8 cellular contexts compared by ENCODE assay signal in the genomic region with DNA sequence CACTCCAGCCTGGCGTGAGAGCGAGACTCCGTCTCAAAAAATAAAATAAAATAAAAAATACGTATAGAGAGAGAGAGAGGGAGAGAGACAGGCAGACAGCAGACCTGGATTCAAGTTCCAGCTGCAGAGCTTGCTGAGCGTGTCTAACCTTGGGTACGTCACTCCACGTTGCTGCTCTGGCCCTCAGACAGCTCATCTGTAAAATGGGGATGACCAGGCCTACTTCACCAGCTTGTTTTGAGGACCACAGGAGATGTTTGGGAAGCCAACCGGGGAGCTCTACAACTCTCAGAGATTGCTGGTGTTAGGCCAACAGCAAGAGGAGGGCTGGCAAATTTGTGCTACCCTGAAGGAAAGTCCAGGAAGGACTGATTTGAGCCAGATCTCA. TPM values are rescaled to one million over a fixed set of nuclear protein-coding genes. Genes with fewer than 3 reads are reported as not detected.
DNase-seq lines count a peak whose midpoint lies in the region; ATAC-seq, FAIRE-seq and TF ChIP-seq lines count a peak whose summit lies in the region.

No MANE protein-coding gene starts in this region.

- DNase-seq in A549 (ENCODE audit: low read depth in 1 of 2, low spot score in 1 of 2) (peak in 1 of 2 experiments; percentile 21), bronchial epithelial cell (ENCODE audit: low read depth) (no peak), NK-92 (lab: John Stamatoyannopoulos, UW; ENCODE audit: unreplicated experiment) (no peak), erythroblast (lab: John Stamatoyannopoulos, UW) (no peak)

- H3K9me3 ChIP-seq in A549 (no peaks in the 10 kb centered on the region), HUES64 (ENCODE audit: insufficient read depth, low read depth, low read length) (no peaks in the 10 kb centered on the region), mucosa of stomach (ENCODE audit: control insufficient read depth, low read length) (no peaks in the 10 kb centered on the region)

- peaks cover 15% of the 10 kb centered on the region for H3K4me1 ChIP-seq in A549
- H3K4me1 ChIP-seq in HUES64 (ENCODE audit: insufficient read depth, low read length): peaks cover 34% of the 10 kb centered on the region
- H3K4me1 ChIP-seq in mucosa of stomach (ENCODE audit: control insufficient read depth, insufficient read depth, low read length): peaks cover 45% of the 10 kb centered on the region

- 89% methylated on average over 8 of the region's 8 CpGs for WGBS in A549 (ENCODE audit: missing lambda C conversion rate)
- 91% methylated on average over 8 of the region's 8 CpGs for WGBS in HUES64

- ATAC-seq in A549 (no peak), GM18858 (IDR thresholded peaks at IDR 0.05; ENCODE audit: unreplicated experiment) (no peak), GM18517 (IDR thresholded peaks at IDR 0.05; ENCODE audit: unreplicated experiment) (no peak)

- peaks cover 9% of the 10 kb centered on the region for H3K27me3 ChIP-seq in HUES64 (ENCODE audit: insufficient read depth, low read length)
- H3K27me3 ChIP-seq in bronchial epithelial cell (ENCODE audit: control insufficient read depth, insufficient read depth, low read length): no peaks in the 10 kb centered on the region
- H3K27me3 ChIP-seq in mucosa of stomach (ENCODE audit: control insufficient read depth, insufficient read depth, low read length): no peaks in the 10 kb centered on the region

- peak overlapping the region; percentile 91 for H3K4me2 ChIP-seq in A549

- H3K36me3 ChIP-seq in HUES64 (ENCODE audit: insufficient read depth, low read length) (no peaks in the 10 kb centered on the region), bronchial epithelial cell (ENCODE audit: control insufficient read depth, insufficient read depth, low read length) (no peaks in the 10 kb centered on the region), mucosa of stomach (ENCODE audit: control insufficient read depth, insufficient read depth, low read length) (no peaks in the 10 kb centered on the region)

- TF ChIP-seq CTCF in A549 (IDR thresholded peaks at IDR 0.05) (no peak), bronchial epithelial cell (IDR thresholded peaks at IDR 0.05; ENCODE audit: insufficient read depth, low read length, severe bottlenecking) (no peak)

- H3K27ac ChIP-seq in A549: peak overlapping the region; percentile 87 to 95
- no peak overlapping the region for H3K27ac ChIP-seq in HUES64 (ENCODE audit: low read depth, low read length)

- TF ChIP-seq RAD21 in A549 (conservative IDR thresholded peaks at IDR 0.05 in 1 of 2, IDR thresholded peaks at IDR 0.05 in 1 of 2): no peak

- TF ChIP-seq POLR2A in A549 (IDR thresholded peaks at IDR 0.05; ENCODE audit: low read length) (no peak), erythroblast (IDR thresholded peaks at IDR 0.05; ENCODE audit: low read length) (no peak)

- no peak for TF ChIP-seq EP300 in A549 (IDR thresholded peaks at IDR 0.05)

- FAIRE-seq in A549 (lab: Jason Lieb, UNC) (no peak), bronchial epithelial cell (lab: Jason Lieb, UNC) (no peak)

- CTCF ChIA-PET in A549 (lab: Yijun Ruan, JAX): interaction anchor here (0.6 to 10.2 kb wide), 7 partner anchors 13 to 328 kb away, joined by 3 to 135 read pairs (median 5); no protein-coding TSS in a partner anchor

- H3K4me3 ChIP-seq in A549: peak overlapping the region; percentile 85
- H3K4me3 ChIP-seq in HUES64 (ENCODE audit: low read length): peak overlapping the region; percentile 61
- peak overlapping the region; percentile 48 for H3K4me3 ChIP-seq in bronchial epithelial cell (ENCODE audit: low read depth, low read length)
- H3K4me3 ChIP-seq in mucosa of stomach (ENCODE audit: low read length): no peak overlapping the region

- H3K9ac ChIP-seq in HUES64 (ENCODE audit: low read depth, low read length): no peak overlapping the region
- H3K9ac ChIP-seq in mucosa of stomach (ENCODE audit: low read length): peak overlapping the region; percentile 56

- POLR2A ChIA-PET in A549 (lab: Yijun Ruan, JAX): interaction anchor here (0.9 to 1.0 kb wide), 3 partner anchors 56 to 253 kb away, joined by 4 to 7 read pairs (median 4); partner anchors contain the start of gene SLC30A1

TF ChIP-seq in A549, 52 proteins besides CTCF, POLR2A, EP300 and RAD21:
- TF ChIP-seq ZFP36 (IDR thresholded peaks at IDR 0.05; ENCODE audit: borderline replicate concordance, partially characterized antibody) (no peak), TP53 (CRISPR knock-in tag; IDR thresholded peaks at IDR 0.05) (peak; percentile 41; the same call in 1 of the 2 replicates)
TF ChIP-seq in A549: peak in this region for 1.

RNA-seq across cellular contexts. Expression of gene TRAF5, which starts 0.5 kb away (rescaled TPM):
- polyA plus RNA-seq in A549 (2011; rRNA removed) (14.6 and 16.0 TPM in 2 replicates), A549 (2017; fragmentation: RNase III; extraction: RNeasy Plus Mini Kit Qiagen cat#74134 plus additional on column Dnase treatment) (8.2 to 9.5 TPM (median 8.6 TPM) in 3 replicates)
- 5.4 and 6.3 TPM in 2 replicates for polyA plus RNA-seq in A549 (2012; cell fraction: cytosol; rRNA removed)
- 10.1 and 15.6 TPM in 2 replicates for polyA plus RNA-seq in A549 (2012; cell fraction: nucleus; rRNA removed)
- polyA minus RNA-seq in A549 (2011; rRNA and poly(A)+ RNA removed): 9.6 and 12.8 TPM in 2 replicates
- polyA plus RNA-seq in HUES64 (2013, experiment 1 of 2): 15.0 TPM
- polyA plus RNA-seq in HUES64 (2013, experiment 2 of 2): 13.2 TPM
- total RNA-seq in bronchial epithelial cell: 1.6 and 1.8 TPM in 2 replicates
